Comparison of ENCODE assay signal across 19 cellular contexts in the genomic region with DNA sequence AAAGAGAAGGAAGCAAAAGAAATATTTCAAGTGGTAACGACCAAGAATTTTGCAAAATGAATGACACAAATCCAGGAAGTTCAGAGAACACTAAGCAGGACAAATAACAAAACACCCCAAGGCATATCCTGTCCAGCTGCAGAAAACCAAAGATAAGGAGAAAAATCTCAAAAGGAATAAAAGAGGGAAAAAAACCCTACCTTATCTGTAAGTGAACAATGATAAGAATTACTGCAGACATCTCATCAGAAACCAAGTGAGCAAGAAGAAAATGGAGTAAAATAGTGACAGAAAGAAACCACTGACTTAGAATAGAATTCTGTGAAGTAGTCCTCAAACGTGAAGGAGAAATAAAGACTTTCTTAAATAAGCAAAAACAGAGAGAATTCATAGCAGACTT. TPM values are rescaled to one million over a fixed set of nuclear protein-coding genes. Genes with fewer than 3 reads are reported as not detected.
DNase-seq lines count a peak whose midpoint lies in the region; ATAC-seq, FAIRE-seq and TF ChIP-seq lines count a peak whose summit lies in the region.
"Had no signal": no experiment of that assay in that cellular context is flagged by ENCODE, and none has a peak within 500 bp of the region (broad histone marks: within the 10 kb centered on the region; RNA-seq: fewer than 3 reads in every experiment).

No MANE protein-coding gene starts in this region.

- FAIRE-seq in GM12878 (lab: Jason Lieb, UNC), result no peak
- FAIRE-seq: HepG2 had no signal

- no peak for TF ChIP-seq RAD21 in GM12878 (IDR thresholded peaks at IDR 0.05; ENCODE audit: insufficient read depth, low read depth, low read length)

- no peaks in the 10 kb centered on the region for H4K20me1 ChIP-seq in GM12878 (ENCODE audit: control insufficient read depth, insufficient read depth)
- H4K20me1 ChIP-seq: BLaER1 treated with 17β-estradiol and CSF1 and Interleukin-3, amounts not matched to agents 10 nM and 100 nM had no signal

- no peak overlapping the region for H2AFZ ChIP-seq in GM12878 (ENCODE audit: control insufficient read depth, low read depth, low read length)

- ATAC-seq in stimulated activated naive CD8-positive, alpha-beta T cell treated with anti-CD3 and anti-CD28 coated beads, Interleukin-15, amount 100 ng/mL, for 72 hours, result no peak
- no peak for ATAC-seq in GM12878
- ATAC-seq in naive thymus-derived CD4-positive, alpha-beta T cell, result no peak
- no peak for ATAC-seq in GM19395 (IDR thresholded peaks at IDR 0.05; ENCODE audit: unreplicated experiment)
- no peak for ATAC-seq in HG03095 (IDR thresholded peaks at IDR 0.05; ENCODE audit: unreplicated experiment)
- no peak for ATAC-seq in GM18861 (IDR thresholded peaks at IDR 0.05; ENCODE audit: unreplicated experiment)
- ATAC-seq: HepG2 had no signal

- peaks cover 20% of the 10 kb centered on the region for H3K4me1 Mint-ChIP-seq in stimulated activated naive CD8-positive, alpha-beta T cell treated with anti-CD3 and anti-CD28 coated beads, Interleukin-15, Interleukin-2, amounts not matched to agents 100 ng/mL and 50 ng/mL, for 24 hours (ENCODE audit: low read depth)
- peaks cover 38% of the 10 kb centered on the region for H3K4me1 Mint-ChIP-seq in stimulated activated naive CD8-positive, alpha-beta T cell treated with anti-CD3 and anti-CD28 coated beads, Interleukin-15, amount 100 ng/mL, for 72 hours
- H3K4me1 Mint-ChIP-seq in naive thymus-derived CD4-positive, alpha-beta T cell, result peaks cover 14 to 63% (median 40%) of the 10 kb centered on the region in 7 donors
- H3K4me1 Mint-ChIP-seq: H9 had no signal

- SMC1A ChIA-PET in GM12878 (lab: Charles Lee; ENCODE audit: uncharacterized antibody, unreplicated experiment), result interaction anchor here (0.7 to 1.5 kb wide), 3 partner anchors 19 to 68 kb away, joined by 3 to 4 read pairs (median 3); no protein-coding TSS in a partner anchor

- peaks cover 4% of the 10 kb centered on the region; the same call in 1 of the 2 replicates for H3K4me1 ChIP-seq in GM12878 (ENCODE audit: control insufficient read depth, insufficient read depth, low read length)
- H3K4me1 ChIP-seq in naive thymus-derived CD4-positive, alpha-beta T cell (ENCODE audit: control insufficient read depth in 2 of 2, insufficient read depth in 2 of 2, low read length in 2 of 2), result no peaks in the 10 kb centered on the region
- H3K4me1 ChIP-seq: BLaER1 treated with 17β-estradiol and CSF1 and Interleukin-3, amounts not matched to agents 10 nM and 100 nM had no signal

- no peak overlapping the region for H3K4me3 ChIP-seq in GM12878
- no peak overlapping the region for H3K4me3 ChIP-seq in naive thymus-derived CD4-positive, alpha-beta T cell (ENCODE audit: low read length)
- H3K4me3 ChIP-seq: BLaER1 treated with 17β-estradiol and CSF1 and Interleukin-3, amounts not matched to agents 10 nM and 100 nM had no signal

- H3K27ac Mint-ChIP-seq in stimulated activated naive CD8-positive, alpha-beta T cell treated with anti-CD3 and anti-CD28 coated beads, Interleukin-15, Interleukin-2, amounts not matched to agents 100 ng/mL and 50 ng/mL, for 24 hours, result peak overlapping the region; percentile 5
- H3K27ac Mint-ChIP-seq in stimulated activated naive CD8-positive, alpha-beta T cell treated with anti-CD3 and anti-CD28 coated beads, Interleukin-15, amount 100 ng/mL, for 72 hours, result no peak overlapping the region
- peak overlapping the region in 7 of 9 donors; percentile 3 to 87 (median 52) for H3K27ac Mint-ChIP-seq in naive thymus-derived CD4-positive, alpha-beta T cell
- H3K27ac Mint-ChIP-seq: H9 had no signal

- no peak overlapping the region for H3K4me3 Mint-ChIP-seq in stimulated activated naive CD8-positive, alpha-beta T cell treated with anti-CD3 and anti-CD28 coated beads, Interleukin-15, Interleukin-2, amounts not matched to agents 100 ng/mL and 50 ng/mL, for 24 hours
- H3K4me3 Mint-ChIP-seq in stimulated activated naive CD8-positive, alpha-beta T cell treated with anti-CD3 and anti-CD28 coated beads, Interleukin-15, amount 100 ng/mL, for 72 hours, result no peak overlapping the region
- peak overlapping the region in 2 of 10 donors; percentile 1 to 37 for H3K4me3 Mint-ChIP-seq in naive thymus-derived CD4-positive, alpha-beta T cell
- H3K4me3 Mint-ChIP-seq: H9 had no signal

- no peak for TF ChIP-seq POLR2A in GM12878 (IDR thresholded peaks at IDR 0.05; ENCODE audit: low read depth, low read length)

- H3K79me2 ChIP-seq in GM12878 (ENCODE audit: control insufficient read depth, insufficient read depth, low read length), result peaks cover 6% of the 10 kb centered on the region

- POLR2A ChIA-PET in GM12878 (lab: Charles Lee), result no interaction called here
- POLR2A ChIA-PET in naive thymus-derived CD4-positive, alpha-beta T cell (lab: Charles Lee), result no interaction called here

- WGBS in GM12878 (ENCODE audit: insufficient coverage, insufficient replicate concordance, low lambda C conversion rate, missing lambda C conversion rate), result 43% methylated on average over 2 of the region's 2 CpGs

- no peak overlapping the region for H3K4me2 ChIP-seq in GM12878 (ENCODE audit: control insufficient read depth, insufficient read depth)
- H3K4me2 ChIP-seq: BLaER1 treated with 17β-estradiol and CSF1 and Interleukin-3, amounts not matched to agents 10 nM and 100 nM had no signal

- no TSS peak for BruUV-seq in GM12878 (replicated peaks; lab: Mats Ljungman, UMichigan)

- no peak overlapping the region for H3K27ac ChIP-seq in GM12878 (ENCODE audit: control insufficient read depth, insufficient read depth)
- H3K27ac ChIP-seq in naive thymus-derived CD4-positive, alpha-beta T cell (ENCODE audit: low read depth, low read length), result no peak overlapping the region
- H3K27ac ChIP-seq: BLaER1 treated with 17β-estradiol and CSF1 and Interleukin-3, amounts not matched to agents 10 nM and 100 nM had no signal

- H3K27me3 Mint-ChIP-seq in stimulated activated naive CD8-positive, alpha-beta T cell treated with anti-CD3 and anti-CD28 coated beads, Interleukin-15, Interleukin-2, amounts not matched to agents 100 ng/mL and 50 ng/mL, for 24 hours, result no peaks in the 10 kb centered on the region
- H3K27me3 Mint-ChIP-seq in stimulated activated naive CD8-positive, alpha-beta T cell treated with anti-CD3 and anti-CD28 coated beads, Interleukin-15, amount 100 ng/mL, for 72 hours, result no peaks in the 10 kb centered on the region
- no peaks in the 10 kb centered on the region for H3K27me3 Mint-ChIP-seq in naive thymus-derived CD4-positive, alpha-beta T cell

- H3K36me3 Mint-ChIP-seq in stimulated activated naive CD8-positive, alpha-beta T cell treated with anti-CD3 and anti-CD28 coated beads, Interleukin-15, Interleukin-2, amounts not matched to agents 100 ng/mL and 50 ng/mL, for 24 hours (ENCODE audit: low read depth), result peaks cover 84% of the 10 kb centered on the region
- peaks cover 43 to 80% (median 69%) of the 10 kb centered on the region in 5 donors for H3K36me3 Mint-ChIP-seq in naive thymus-derived CD4-positive, alpha-beta T cell

- TF ChIP-seq EP300 in GM12878 (IDR thresholded peaks at IDR 0.05; ENCODE audit: borderline replicate concordance in 1 of 2, control insufficient read depth in 1 of 2, low read depth in 2 of 2, low read length in 2 of 2), result no peak

- peaks cover 0 to 10% of the 10 kb centered on the region in 2 experiments for H3K36me3 ChIP-seq in GM12878 (ENCODE audit: control insufficient read depth in 2 of 2, insufficient read depth in 2 of 2, low read length in 1 of 2)
- H3K36me3 ChIP-seq in naive thymus-derived CD4-positive, alpha-beta T cell (ENCODE audit: control insufficient read depth in 2 of 3, insufficient read depth in 3 of 3, low read length in 3 of 3), result peaks cover 5 to 48% (median 12%) of the 10 kb centered on the region in 3 experiments

- no peak for TF ChIP-seq CTCF in GM12878 (IDR thresholded peaks at IDR 0.05 in 2 of 3, conservative IDR thresholded peaks at IDR 0.05 in 1 of 3; ENCODE audit: control insufficient read depth in 2 of 3, extremely low read depth in 1 of 3, insufficient read depth in 1 of 3, low read depth in 3 of 3, low read length in 3 of 3)

- RAD21 ChIA-PET in GM12878 (lab: Charles Lee; ENCODE audit: unreplicated experiment), result no interaction called here

- peaks cover 24% of the 10 kb centered on the region for H3K9me3 Mint-ChIP-seq in stimulated activated naive CD8-positive, alpha-beta T cell treated with anti-CD3 and anti-CD28 coated beads, Interleukin-15, Interleukin-2, amounts not matched to agents 100 ng/mL and 50 ng/mL, for 24 hours
- H3K9me3 Mint-ChIP-seq in stimulated activated naive CD8-positive, alpha-beta T cell treated with anti-CD3 and anti-CD28 coated beads, Interleukin-15, amount 100 ng/mL, for 72 hours, result peaks cover 22 to 31% of the 10 kb centered on the region in 2 donors
- H3K9me3 Mint-ChIP-seq in naive thymus-derived CD4-positive, alpha-beta T cell, result peaks cover 13 to 57% (median 25%) of the 10 kb centered on the region in 11 donors

- CTCF ChIA-PET in GM12878 (lab: Yijun Ruan, JAX), result interaction anchor here (1.0 kb wide), 1 partner anchor 11 kb away, joined by 4 read pairs; no protein-coding TSS in a partner anchor
- CTCF ChIA-PET in naive thymus-derived CD4-positive, alpha-beta T cell (lab: Charles Lee), result no interaction called here

- intact Hi-C loops in GM12878 (cut with micrococcal nuclease; ENCODE audit: unreplicated experiment), result no loop called here
- intact Hi-C loops in naive thymus-derived CD4-positive, alpha-beta T cell (cut with micrococcal nuclease), result no loop called here

- no peaks in the 10 kb centered on the region for H3K27me3 ChIP-seq in GM12878 (replicated peaks in 1 of 2; ENCODE audit: control insufficient read depth in 2 of 2, insufficient read depth in 2 of 2, low read length in 1 of 2)
- H3K27me3 ChIP-seq in naive thymus-derived CD4-positive, alpha-beta T cell (ENCODE audit: control insufficient read depth in 2 of 2, insufficient read depth in 2 of 2, low read length in 2 of 2), result no peaks in the 10 kb centered on the region
- H3K27me3 ChIP-seq: BLaER1 treated with 17β-estradiol and CSF1 and Interleukin-3, amounts not matched to agents 10 nM and 100 nM had no signal

- peaks cover 20% of the 10 kb centered on the region for H3K9me3 ChIP-seq in GM12878 (replicated peaks; ENCODE audit: control insufficient read depth, insufficient read depth, low read length)
- H3K9me3 ChIP-seq in naive thymus-derived CD4-positive, alpha-beta T cell (ENCODE audit: control insufficient read depth in 2 of 3, low read length in 3 of 3), result peaks cover 0 to 33% (median 3%) of the 10 kb centered on the region in 3 experiments

- in situ Hi-C loops in GM12878 (cut with MboI), result no loop called here

- DNase-seq in stimulated activated naive CD8-positive, alpha-beta T cell treated with anti-CD3 and anti-CD28 coated beads, Interleukin-15, amount 100 ng/mL, for 72 hours, result no peak
- no peak for DNase-seq in GM12878 (ENCODE audit: low read depth, low spot score)
- DNase-seq in naive thymus-derived CD4-positive, alpha-beta T cell, result no peak
- DNase-seq: DMS79 treated with DMSO at 0.1 percent for 48 hours, H9, KG1, NCI-H1105 treated with DMSO at 0.1 percent for 48 hours, NCI-H1694, NCI-H2081 treated with DMSO at 0.1 percent for 48 hours, NCI-H510A, NCI-H82, RPMI8226, SHP77 treated with DMSO at 0.1 percent for 48 hours had no signal

- no peak overlapping the region for H3K9ac ChIP-seq in GM12878 (ENCODE audit: control insufficient read depth, insufficient read depth, low read length)
- H3K9ac ChIP-seq: BLaER1 treated with 17β-estradiol and CSF1 and Interleukin-3, amounts not matched to agents 10 nM and 100 nM had no signal

RNA-seq across cellular contexts. Expression of gene CARD11, which starts 21.8 kb away (rescaled TPM):
- total RNA-seq in GM12878 (2013; cell fraction: nucleolus; rRNA removed), result 46.5 and 53.8 TPM in 2 replicates
- total RNA-seq in GM12878 (2014; rRNA removed), result 18.3 and 28.4 TPM in 2 replicates
- 23.5 and 28.4 TPM in 2 replicates for total RNA-seq in GM12878 (2014; rRNA removed; fragmentation: Illumina TruSeq; extraction: Trizol)
- 70.0 and 72.0 TPM in 2 replicates for total RNA-seq in GM12878 (2021)
- 18.4 TPM for polyA plus RNA-seq in GM12878 (2011; ENCODE audit: low read depth)
- polyA plus RNA-seq in GM12878 (2011; rRNA removed), result 19.9 and 31.2 TPM in 2 replicates
- polyA plus RNA-seq in GM12878 (2011; cell fraction: cytosol; rRNA removed), result 32.6 and 36.0 TPM in 2 replicates
- 86.8 and 97.1 TPM in 2 replicates for polyA plus RNA-seq in GM12878 (2011; cell fraction: nucleus; rRNA removed)
- 46.9 and 48.2 TPM in 2 replicates for polyA plus RNA-seq in GM12878 (2012)
- polyA plus RNA-seq in GM12878 (2014; fragmentation: Illumina TruSeq; extraction: Trizol), result 15.2 and 32.9 TPM in 2 replicates
- under 1 TPM; 0.27 to 0.58 TPM for polyA plus RNA-seq in GM12878 (2014; fragmentation: Nextera tagmentation; extraction: Ambion mirVana)
- polyA plus RNA-seq in GM12878 (2014; rRNA removed), result 45.8 and 52.9 TPM in 2 replicates
- polyA plus RNA-seq in GM12878 (2016; fragmentation: Nextera tagmentation; extraction: Ambion mirVana), result 10 to 100 TPM; 19.8 to 26.1 TPM
- 44.2 and 46.8 TPM in 2 replicates for polyA minus RNA-seq in GM12878 (2011; rRNA and poly(A)+ RNA removed)
- polyA minus RNA-seq in GM12878 (2011; cell fraction: cytosol; rRNA and poly(A)+ RNA removed), result 18.7 and 18.8 TPM in 2 replicates
- 21.8 and 36.0 TPM in 2 replicates for polyA minus RNA-seq in GM12878 (2011; cell fraction: nucleus; rRNA and poly(A)+ RNA removed)
- 100 to 1,000 TPM; 112 to 136 (median 118) TPM for total RNA-seq in naive thymus-derived CD4-positive, alpha-beta T cell
- 10 to 100 TPM; 13.3 to 44.5 TPM for polyA plus RNA-seq in naive thymus-derived CD4-positive, alpha-beta T cell
- total RNA-seq: HepG2 had no signal

Comparison
In these comparisons a context has a peak if more than half of its experiments do, and no peak if none do; other contexts are left out.
1. H3K27ac Mint-ChIP-seq: peak in stimulated activated naive CD8-positive, alpha-beta T cell treated with anti-CD3 and anti-CD28 coated beads, Interleukin-15, Interleukin-2, amounts not matched to agents 100 ng/mL and 50 ng/mL, for 24 hours (single experiment) and naive thymus-derived CD4-positive, alpha-beta T cell (7 of 9); none in stimulated activated naive CD8-positive, alpha-beta T cell treated with anti-CD3 and anti-CD28 coated beads, Interleukin-15, amount 100 ng/mL, for 72 hours (0 of 2).